Comparison of ENCODE assay signal across 8 cellular contexts in genomic region chrX:31423575-31424284, GRCh38.
DNase-seq lines count a peak whose midpoint lies in the region; ATAC-seq lines count a peak whose summit lies in the region.

No MANE protein-coding gene starts in this region.

- DNase-seq in Ammon's horn (ENCODE audit: low spot score) (peak; percentile 5), NOMO-1 (lab: John Stamatoyannopoulos, UW; ENCODE audit: unreplicated experiment in 2 of 2) (peak; percentile 45 to 46), dedifferentiated amniotic fluid mesenchymal stem cell (ENCODE audit: extremely low spot score) (peak; percentile 43), myocyte (ENCODE audit: low read depth) (peak; percentile 41), NCI-H524 treated with DMSO at 0.1 percent for 48 hours (lab: John Stamatoyannopoulos, UW) (no peak), GDM1 (lab: John Stamatoyannopoulos, UW) (no peak)

- ATAC-seq in GM18907 (IDR thresholded peaks at IDR 0.05; ENCODE audit: unreplicated experiment) (peak; percentile 51), HG03039 (IDR thresholded peaks at IDR 0.05; ENCODE audit: unreplicated experiment) (no peak)

Comparison
In these comparisons a context has a peak if more than half of its experiments do, and no peak if none do; other contexts are left out.
1. DNase-seq: peak in Ammon's horn (single experiment), NOMO-1 (2 of 2), dedifferentiated amniotic fluid mesenchymal stem cell (single experiment) and myocyte (single experiment); none in NCI-H524 treated with DMSO at 0.1 percent for 48 hours (single experiment) and GDM1 (single experiment).